In the genomic region with DNA sequence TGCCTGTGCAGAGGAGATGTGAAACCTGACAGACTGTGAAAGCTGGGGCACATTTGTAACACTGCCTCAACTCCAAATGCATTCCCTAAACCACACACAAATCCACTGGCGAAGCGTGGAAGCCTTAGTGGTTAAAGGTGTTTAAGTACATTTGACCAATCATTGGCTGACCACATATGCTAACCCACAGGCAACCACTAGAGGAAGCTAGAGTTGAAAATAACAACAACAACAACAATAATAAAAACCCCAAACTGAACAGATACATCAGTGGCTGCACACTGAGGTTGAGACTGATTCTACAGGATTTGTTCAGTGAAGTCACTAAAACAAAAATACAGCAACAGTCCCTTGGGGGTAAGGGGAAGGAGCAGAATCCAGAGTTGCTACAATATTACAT, we compare ENCODE assay signal across 14 cellular contexts.
A peak's percentile ranks its signal among the peaks of the same experiment; 100 is the strongest.
DNase-seq lines count a peak whose midpoint lies in the region; ATAC-seq and TF ChIP-seq lines count a peak whose summit lies in the region.
"Had no signal": no experiment of that assay in that cellular context is flagged by ENCODE, and none has a peak within 500 bp of the region (broad histone marks: within the 10 kb centered on the region; RNA-seq: fewer than 3 reads in every experiment).

No MANE protein-coding gene starts in this region.

- TF ChIP-seq CTCF in cardiac muscle cell (IDR thresholded peaks at IDR 0.05; ENCODE audit: low read depth, low read length) (peak; percentile 27), PC-9 (conservative IDR thresholded peaks at IDR 0.05) (peak; percentile 42), endodermal cell (conservative IDR thresholded peaks at IDR 0.05) (peak; percentile 70), retinal pigment epithelial cell (conservative IDR thresholded peaks at IDR 0.05; ENCODE audit: low read depth, low read length) (peak; percentile 42)

- no CpG with 5 or more reads among the region's 2 CpGs for WGBS in endodermal cell (ENCODE audit: insufficient coverage in 1 of 2, insufficient read length in 1 of 2), 2 experiments

- no peaks in the 10 kb centered on the region for H3K79me2 ChIP-seq in PC-9 (ENCODE audit: low read depth)

- H3K9me3 Mint-ChIP-seq in endodermal cell: no peaks in the 10 kb centered on the region

- peaks cover 1% of the 10 kb centered on the region for H3K27me3 Mint-ChIP-seq in endodermal cell (ENCODE audit: insufficient read depth)

- H3K27me3 ChIP-seq in cardiac muscle cell (no peaks in the 10 kb centered on the region), PC-9 (ENCODE audit: insufficient read depth, low read depth) (no peaks in the 10 kb centered on the region), endodermal cell (ENCODE audit: control insufficient read depth, insufficient read depth, low read length, poor library complexity, severe bottlenecking) (no peaks in the 10 kb centered on the region)
- H3K27me3 ChIP-seq: tibial artery had no signal

- POLR2A ChIA-PET in PC-9 (lab: Charles Lee; ENCODE audit: unreplicated experiment): interaction anchor here (0.6 kb wide), 1 partner anchor 24 kb away, joined by 4 read pairs; no protein-coding TSS in a partner anchor

- H3K9me2 ChIP-seq in PC-9 (ENCODE audit: insufficient read depth): no peaks in the 10 kb centered on the region

- intact Hi-C loops in Right ventricle myocardium superior (cut with DNase I) (no loop called here), PC-9 (cut with micrococcal nuclease; ENCODE audit: unreplicated experiment) (no loop called here)

- H3K36me3 ChIP-seq in cardiac muscle cell (no peaks in the 10 kb centered on the region), PC-9 (ENCODE audit: low read depth) (no peaks in the 10 kb centered on the region), endodermal cell (ENCODE audit: control insufficient read depth, insufficient read depth, low read length) (peaks cover 3% of the 10 kb centered on the region)

- DNase-seq in cardiac muscle cell (ENCODE audit: low read depth in 1 of 2, low spot score in 1 of 2) (no peak), Right ventricle myocardium superior (no peak), PC-9 (no peak), endodermal cell (no peak), retinal pigment epithelial cell (ENCODE audit: low read depth) (no peak), SKM-1 (lab: John Stamatoyannopoulos, UW; ENCODE audit: unreplicated experiment) (no peak), left lobe of liver (ENCODE audit: low spot score) (no peak), hepatic stellate cell (ENCODE audit: low spot score) (no peak)
- DNase-seq: activated naive CD4-positive, alpha-beta T cell treated with Interleukin-2 at 50 U/mL for 16 hours; immature natural killer cell; NCI-H187; NCI-H748 treated with DMSO at 0.1 percent for 48 hours; tibial artery had no signal

- BruUV-seq in PC-9 (replicated peaks; lab: Mats Ljungman, UMichigan): no TSS peak

- H3K4me1 Mint-ChIP-seq in endodermal cell: no peaks in the 10 kb centered on the region
- H3K4me1 Mint-ChIP-seq: immature natural killer cell had no signal

- ATAC-seq in Right ventricle myocardium superior (ENCODE audit: poor library complexity): no peak
- ATAC-seq in left lobe of liver: no peak

- no peak overlapping the region for H2AFZ ChIP-seq in PC-9

- H3K4me1 ChIP-seq in cardiac muscle cell (ENCODE audit: low read depth) (no peaks in the 10 kb centered on the region), PC-9 (replicated peaks; ENCODE audit: insufficient read depth) (no peaks in the 10 kb centered on the region), endodermal cell (ENCODE audit: control insufficient read depth, insufficient read depth, low read length) (no peaks in the 10 kb centered on the region)
- H3K4me1 ChIP-seq: tibial artery had no signal

- H3K4me3 Mint-ChIP-seq in endodermal cell: no peak overlapping the region
- H3K4me3 Mint-ChIP-seq: immature natural killer cell, mesothelial cell of epicardium had no signal

- no peak overlapping the region for H3K27ac ChIP-seq in cardiac muscle cell
- no peak overlapping the region for H3K27ac ChIP-seq in PC-9
- no peak overlapping the region for H3K27ac ChIP-seq in endodermal cell (ENCODE audit: low read depth, low read length)
- H3K27ac ChIP-seq: tibial artery had no signal

- H3K9me3 ChIP-seq in cardiac muscle cell (ENCODE audit: low read depth): no peaks in the 10 kb centered on the region
- H3K9me3 ChIP-seq in PC-9 (ENCODE audit: insufficient read depth, low read depth): no peaks in the 10 kb centered on the region
- no peaks in the 10 kb centered on the region for H3K9me3 ChIP-seq in endodermal cell (ENCODE audit: control insufficient read depth, low read length)
- H3K9me3 ChIP-seq: tibial artery had no signal

- CTCF ChIA-PET in PC-9 (lab: Charles Lee): no interaction called here

- no peaks in the 10 kb centered on the region; the same call in 1 of the 2 replicates for H3F3A ChIP-seq in PC-9 (ENCODE audit: insufficient read depth, low read depth)

- no peaks in the 10 kb centered on the region for H3K36me3 Mint-ChIP-seq in endodermal cell (ENCODE audit: low read depth)

- no peaks in the 10 kb centered on the region for H4K20me1 ChIP-seq in PC-9 (ENCODE audit: insufficient read depth)

- H3K4me3 ChIP-seq in cardiac muscle cell: no peak overlapping the region
- H3K4me3 ChIP-seq in PC-9: no peak overlapping the region
- no peak overlapping the region for H3K4me3 ChIP-seq in endodermal cell (ENCODE audit: low read length)
- no peak overlapping the region for H3K4me3 ChIP-seq in retinal pigment epithelial cell (ENCODE audit: low read length)
- H3K4me3 ChIP-seq: tibial artery had no signal

- no peak overlapping the region for H3K9ac ChIP-seq in endodermal cell (ENCODE audit: extremely low read depth, low read length, poor library complexity, severe bottlenecking)

- peak overlapping the region; percentile 25 for H3K27ac Mint-ChIP-seq in endodermal cell
- H3K27ac Mint-ChIP-seq: immature natural killer cell, mesothelial cell of epicardium had no signal

- H3K4me2 ChIP-seq in PC-9: no peak overlapping the region
